ENCODE assay signal across 8 cellular contexts in the genomic region with DNA sequence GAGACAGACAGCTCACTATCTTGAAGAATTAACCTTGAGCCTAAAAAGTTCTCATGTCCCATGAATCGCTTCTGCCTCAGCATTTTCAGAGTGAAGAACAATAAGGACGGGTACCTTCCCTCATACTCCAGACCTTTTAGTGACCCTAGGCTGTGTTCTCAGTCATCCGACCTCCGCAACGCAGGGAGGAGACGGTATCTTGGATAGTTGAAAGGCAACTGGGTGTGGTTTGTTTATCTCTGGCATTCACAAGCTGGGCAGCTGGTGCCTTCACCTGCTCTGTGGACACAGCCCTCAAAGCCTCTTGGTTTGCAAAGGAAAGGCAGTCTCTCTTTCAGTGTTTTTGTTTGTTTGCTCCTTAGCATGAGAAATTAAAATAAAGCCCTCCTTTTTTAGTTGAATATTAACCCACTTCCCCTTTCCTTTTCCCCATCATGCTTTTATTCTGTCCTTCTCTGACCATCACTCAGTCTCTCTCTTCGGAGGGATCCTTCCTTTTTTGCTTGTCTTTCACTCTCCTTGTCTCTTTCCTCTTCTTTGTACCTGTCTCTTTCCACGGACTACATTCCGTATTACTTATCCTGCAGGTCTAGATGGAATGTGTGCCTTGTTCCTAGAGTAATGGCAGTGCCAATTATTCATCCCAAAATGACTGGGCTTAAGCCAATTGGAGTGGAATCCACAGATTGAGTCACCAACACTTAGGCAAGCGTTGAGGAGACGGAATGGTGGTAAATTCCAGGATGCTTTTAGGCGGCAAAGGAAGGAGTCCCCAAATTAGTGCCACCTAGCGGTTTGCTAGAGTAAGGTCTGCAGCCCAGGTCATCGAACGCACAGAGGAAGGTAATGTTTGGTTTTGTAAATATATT. TPM values are rescaled to one million over a fixed set of nuclear protein-coding genes. Genes with fewer than 3 reads are reported as not detected.
A peak's percentile ranks its signal among the peaks of the same experiment; 100 is the strongest.
DNase-seq lines count a peak whose midpoint lies in the region; ATAC-seq and TF ChIP-seq lines count a peak whose summit lies in the region.

No MANE protein-coding gene starts in this region.

- H3K4me3 Mint-ChIP-seq in HFFc6, result no peak overlapping the region

- peaks cover 2% of the 10 kb centered on the region; the same call in 1 of the 2 replicates for H3K36me3 Mint-ChIP-seq in HFFc6 (ENCODE audit: low read depth)

- POLR2A ChIA-PET in AG04449 (lab: Yijun Ruan, JAX) (no interaction called here), RWPE1 (lab: Yijun Ruan, JAX; ENCODE audit: low non-redundant PET) (no interaction called here)

- no peaks in the 10 kb centered on the region for H3K27me3 ChIP-seq in testis
- no peaks in the 10 kb centered on the region for H3K27me3 ChIP-seq in spleen (replicated peaks in 1 of 7)

- TF ChIP-seq POLR2A in testis (IDR thresholded peaks at IDR 0.05) (no peak), spleen (IDR thresholded peaks at IDR 0.05) (no peak)

- no peaks in the 10 kb centered on the region for H3K27me3 Mint-ChIP-seq in HFFc6 (ENCODE audit: insufficient read depth)

- no peaks in the 10 kb centered on the region for H3K36me3 ChIP-seq in testis (ENCODE audit: low read depth, missing control alignments)
- no peaks in the 10 kb centered on the region for H3K36me3 ChIP-seq in spleen

- no peak overlapping the region for H3K27ac Mint-ChIP-seq in HFFc6

- CTCF ChIA-PET in AG04449 (lab: Yijun Ruan, JAX), result interaction anchor here (1.2 kb wide), 1 partner anchor 11 kb away, joined by 3 read pairs; no protein-coding TSS in a partner anchor
- CTCF ChIA-PET in RWPE1 (lab: Yijun Ruan, JAX), result interaction anchor here (1.2 kb wide), 1 partner anchor 34 kb away, joined by 3 read pairs; no protein-coding TSS in a partner anchor

- TF ChIP-seq CTCF in AG04449 (IDR thresholded peaks at IDR 0.05; ENCODE audit: insufficient read depth, low read length, missing control alignments) (peak; percentile 33), HFFc6 (IDR thresholded peaks at IDR 0.05) (peak; percentile 79), RWPE1 (conservative IDR thresholded peaks at IDR 0.05; ENCODE audit: low read depth) (peak; percentile 85), testis (IDR thresholded peaks at IDR 0.05) (peak; percentile 14 to 37 (median 20)), spleen (IDR thresholded peaks at IDR 0.05 in 8 of 11, conservative IDR thresholded peaks at IDR 0.05 in 3 of 11) (peak in 5 of 11 experiments; percentile 20 to 46 (median 36))

- H3K4me1 ChIP-seq in testis (no peaks in the 10 kb centered on the region), spleen (peaks cover 0 to 7% (median 0%) of the 10 kb centered on the region in 6 donors)

- H3K4me1 Mint-ChIP-seq in HFFc6 (ENCODE audit: low read depth), result peaks cover 77% of the 10 kb centered on the region

- H3K9me3 ChIP-seq in testis (no peaks in the 10 kb centered on the region), spleen (no peaks in the 10 kb centered on the region)

- no peak for DNase-seq in AG04449 (ENCODE audit: low read depth, low spot score)
- DNase-seq in HFFc6, result peak; percentile 12
- DNase-seq in RWPE1 (ENCODE audit: low spot score), result peak; percentile 84
- peak; percentile 19 for DNase-seq in glomerular visceral epithelial cell (ENCODE audit: extremely low spot score)
- DNase-seq in testis, result no peak
- DNase-seq in spleen, result no peak

- 53 to 57% methylated on average over 15 of the region's 15 CpGs for WGBS in testis, 2 donors
- 68 to 82% (median 78%) methylated on average over 15 of the region's 15 CpGs for WGBS in spleen, 5 donors

- no peaks in the 10 kb centered on the region for H3K9me3 Mint-ChIP-seq in HFFc6

- intact Hi-C loops in testis (cut with DNase I; ENCODE audit: low total_unique reads) (no loop called here), spleen (cut with DNase I; ENCODE audit: low total_unique reads) (no loop called here)

- H3K27ac ChIP-seq in RWPE1 (peak overlapping the region; percentile 31), testis (no peak overlapping the region), spleen (no peak overlapping the region)

- H3K4me3 ChIP-seq in AG04449 (ENCODE audit: low read depth, low read length), result no peak overlapping the region
- no peak overlapping the region for H3K4me3 ChIP-seq in testis
- H3K4me3 ChIP-seq in spleen, result no peak overlapping the region

- no peak for ATAC-seq in HG02678 (IDR thresholded peaks at IDR 0.05; ENCODE audit: unreplicated experiment)
- ATAC-seq in HG03095 (IDR thresholded peaks at IDR 0.05; ENCODE audit: unreplicated experiment), result no peak

RNA-seq across cellular contexts. Expression of gene PRR15, which starts 45.8 kb away (rescaled TPM):
- under 1 TPM in 3 of 6 experiments, not detected in 3; 0.10 to 0.64 (median 0.31) TPM for total RNA-seq in HFFc6 (2021; fragmentation: NEBNext Ultra II Directional; extraction: Animal tissue kit (Norgen Biotek cat#: 25700))
- under 1 TPM in 1 of 2 donors, not detected in 1; 0.71 TPM for total RNA-seq in testis
- 2.2 TPM for polyA plus RNA-seq in testis (ENCODE audit: insufficient read depth, low read depth, low replicate concordance)
- total RNA-seq in spleen, result not detected
- under 1 TPM in 2 of 3 donors, not detected in 1; 0.06 to 0.11 TPM for polyA plus RNA-seq in spleen

Comparison
In these comparisons a context has a peak if more than half of its experiments do, and no peak if none do; other contexts are left out.
1. DNase-seq: peak in HFFc6 (single experiment), RWPE1 (single experiment) and glomerular visceral epithelial cell (single experiment); none in AG04449 (single experiment), testis (single experiment) and spleen (single experiment).